Comparison of ENCODE assay signal across 21 cellular contexts in the genomic region with DNA sequence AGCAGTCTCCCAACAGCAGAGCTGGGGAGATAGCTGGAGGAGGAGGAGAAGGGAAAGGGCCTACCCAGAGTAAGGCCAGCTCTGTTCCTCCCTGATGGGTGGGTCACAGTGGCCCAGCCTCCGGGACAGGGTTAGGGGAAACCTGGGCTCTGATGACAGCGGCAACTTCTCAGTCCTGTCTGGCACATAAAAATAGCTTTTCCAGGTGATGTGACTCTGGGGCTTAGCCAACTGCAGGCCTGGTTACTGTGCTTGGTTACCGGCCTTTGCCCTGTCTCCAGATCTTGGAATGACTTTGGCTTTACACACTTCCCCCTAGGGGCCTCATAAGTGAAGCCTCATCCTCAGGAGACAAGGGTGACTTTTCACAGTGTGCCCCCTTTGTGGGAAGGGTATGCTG. TPM values are rescaled to one million over a fixed set of nuclear protein-coding genes. Genes with fewer than 3 reads are reported as not detected.
A peak's percentile ranks its signal among the peaks of the same experiment; 100 is the strongest.
DNase-seq lines count a peak whose midpoint lies in the region; ATAC-seq and TF ChIP-seq lines count a peak whose summit lies in the region.
"Had no signal": no experiment of that assay in that cellular context is flagged by ENCODE, and none has a peak within 500 bp of the region (broad histone marks: within the 10 kb centered on the region; RNA-seq: fewer than 3 reads in every experiment).

No MANE protein-coding gene starts in this region.

- 69 to 77% methylated on average over 3 of the region's 3 CpGs for WGBS in esophagus squamous epithelium, 2 donors
- WGBS in smooth muscle cell (ENCODE audit: low lambda C conversion rate): 87% methylated on average over 3 of the region's 3 CpGs

- TF ChIP-seq CTCF in PC-9 (conservative IDR thresholded peaks at IDR 0.05) (no peak), esophagus squamous epithelium (IDR thresholded peaks at IDR 0.05) (no peak), smooth muscle cell (IDR thresholded peaks at IDR 0.05; ENCODE audit: borderline replicate concordance, insufficient read depth, poor library complexity, severe bottlenecking) (no peak)

- peaks cover 37% of the 10 kb centered on the region for H3K4me1 ChIP-seq in PC-9 (replicated peaks; ENCODE audit: insufficient read depth)
- H3K4me1 ChIP-seq in esophagus squamous epithelium: peaks cover 0 to 20% (median 5%) of the 10 kb centered on the region in 3 donors
- H3K4me1 ChIP-seq in smooth muscle cell (ENCODE audit: low read depth): no peaks in the 10 kb centered on the region
- H3K4me1 ChIP-seq: body of pancreas, right lobe of liver, thyroid gland had no signal

- H3K36me3 ChIP-seq in PC-9 (ENCODE audit: low read depth) (no peaks in the 10 kb centered on the region), esophagus squamous epithelium (no peaks in the 10 kb centered on the region), smooth muscle cell (ENCODE audit: low read depth) (no peaks in the 10 kb centered on the region)
- H3K36me3 ChIP-seq: right lobe of liver, thyroid gland had no signal

- DNase-seq in ELF-1 (ENCODE audit: low read depth, low spot score): peak; percentile 19
- no peak for DNase-seq in PC-9
- DNase-seq in esophagus squamous epithelium (lab: John Stamatoyannopoulos, UW): no peak
- DNase-seq in smooth muscle cell (lab: John Stamatoyannopoulos, UW; ENCODE audit: unreplicated experiment): no peak
- DNase-seq in mesenteric fat pad (ENCODE audit: low spot score): no peak
- DNase-seq: activated B cell treated with CpG ODN at 0.5 μM for 24 hours; activated CD4-positive, alpha-beta T cell treated with anti-CD3 and anti-CD28 coated beads, Interleukin-2, amount 50 U/mL, for 4 hours; activated CD8-positive, alpha-beta memory T cell treated with anti-CD3 and anti-CD28 coated beads, Interleukin-2, amount 50 U/mL, for 4 hours; activated gamma-delta T cell; DMS79; endodermal cell; kidney glomerular epithelial cell; NCI-H524; posterior cingulate gyrus; right lobe of liver; thyroid gland had no signal

- H3K9me3 ChIP-seq in PC-9 (ENCODE audit: insufficient read depth, low read depth): no peaks in the 10 kb centered on the region
- H3K9me3 ChIP-seq in esophagus squamous epithelium: no peaks in the 10 kb centered on the region
- no peaks in the 10 kb centered on the region for H3K9me3 ChIP-seq in smooth muscle cell (replicated peaks; ENCODE audit: low read depth)
- H3K9me3 ChIP-seq: body of pancreas, right lobe of liver, thyroid gland had no signal

- intact Hi-C loops in PC-9 (cut with micrococcal nuclease; ENCODE audit: unreplicated experiment) (no loop called here), esophagus squamous epithelium (cut with DNase I) (no loop called here)

- H4K20me1 ChIP-seq in PC-9 (ENCODE audit: insufficient read depth): no peaks in the 10 kb centered on the region
- no peaks in the 10 kb centered on the region for H4K20me1 ChIP-seq in smooth muscle cell (ENCODE audit: low read depth)

- no peaks in the 10 kb centered on the region for H3K9me2 ChIP-seq in PC-9 (ENCODE audit: insufficient read depth)

- peak overlapping the region; percentile 50 for H2AFZ ChIP-seq in PC-9
- peak overlapping the region; percentile 33 for H2AFZ ChIP-seq in smooth muscle cell (ENCODE audit: low read depth)

- POLR2A ChIA-PET in PC-9 (lab: Charles Lee; ENCODE audit: unreplicated experiment): no interaction called here

- ATAC-seq in GM21390 (IDR thresholded peaks at IDR 0.05; ENCODE audit: unreplicated experiment) (no peak), HG02884 (IDR thresholded peaks at IDR 0.05; ENCODE audit: unreplicated experiment) (no peak), HG02885 (IDR thresholded peaks at IDR 0.05; ENCODE audit: poor library complexity, unreplicated experiment) (no peak)
- ATAC-seq: natural killer cell treated with Interleukin-12 subunit alpha and Interleukin-12 subunit beta and Interleukin-15 and Interleukin-18, amount 100 ng/mL, for 72 hours had no signal

- CTCF ChIA-PET in PC-9 (lab: Charles Lee): interaction anchor here (1.0 to 1.4 kb wide), 2 partner anchors 15 to 16 kb away, joined by 3 to 4 read pairs; no protein-coding TSS in a partner anchor

- no peak overlapping the region for H3K9ac ChIP-seq in smooth muscle cell (ENCODE audit: low read depth)

- H3K79me2 ChIP-seq in PC-9 (ENCODE audit: low read depth) (no peaks in the 10 kb centered on the region), smooth muscle cell (ENCODE audit: low read depth) (no peaks in the 10 kb centered on the region)

- peak overlapping the region; percentile 65 for H3K27ac ChIP-seq in PC-9
- peak overlapping the region; percentile 42 to 84 (median 76) for H3K27ac ChIP-seq in esophagus squamous epithelium
- H3K27ac ChIP-seq in smooth muscle cell (ENCODE audit: low read depth): no peak overlapping the region
- H3K27ac ChIP-seq: right lobe of liver, thyroid gland had no signal

- H3K4me2 ChIP-seq in PC-9: peak overlapping the region; percentile 45; the same call in 1 of the 2 replicates
- H3K4me2 ChIP-seq in smooth muscle cell: no peak overlapping the region

- no peak for TF ChIP-seq POLR2A in esophagus squamous epithelium (IDR thresholded peaks at IDR 0.05)

- H3K4me3 ChIP-seq in PC-9 (no peak overlapping the region), esophagus squamous epithelium (no peak overlapping the region), smooth muscle cell (no peak overlapping the region)
- H3K4me3 ChIP-seq: body of pancreas, right lobe of liver, thyroid gland had no signal

- no TSS peak for BruUV-seq in PC-9 (replicated peaks; lab: Mats Ljungman, UMichigan)

- H3F3A ChIP-seq in PC-9 (ENCODE audit: insufficient read depth, low read depth) (peaks cover 25% of the 10 kb centered on the region; the same call in 1 of the 2 replicates), smooth muscle cell (ENCODE audit: low read depth) (no peaks in the 10 kb centered on the region)

- H3K27me3 ChIP-seq in PC-9 (ENCODE audit: insufficient read depth, low read depth): no peaks in the 10 kb centered on the region
- no peaks in the 10 kb centered on the region for H3K27me3 ChIP-seq in esophagus squamous epithelium
- H3K27me3 ChIP-seq in smooth muscle cell (ENCODE audit: low read depth): no peaks in the 10 kb centered on the region
- H3K27me3 ChIP-seq: body of pancreas, right lobe of liver, thyroid gland had no signal

RNA-seq across cellular contexts. Expression of a gene that starts 11.9 kb away (rescaled TPM):
- total RNA-seq in PC-9 (2021) (22.8 and 30.3 TPM in 2 replicates), esophagus squamous epithelium (10 to 100 TPM; 17.6 to 53.0 (median 21.9) TPM), smooth muscle cell (37.5 and 45.1 TPM in 2 replicates), mesenteric fat pad (31.1 TPM)
- polyA plus RNA-seq in smooth muscle cell: 90.2 and 109 TPM in 2 replicates

RNA-seq across cellular contexts. Expression of a gene that starts 32.7 kb away (rescaled TPM):
- 39.2 and 41.9 TPM in 2 replicates for total RNA-seq in PC-9 (2021)
- 10 to 100 TPM; 20.2 to 26.6 (median 24.5) TPM for total RNA-seq in esophagus squamous epithelium
- 25.7 and 28.9 TPM in 2 replicates for total RNA-seq in smooth muscle cell
- polyA plus RNA-seq in smooth muscle cell: 11.9 and 13.1 TPM in 2 replicates
- 26.6 TPM for total RNA-seq in mesenteric fat pad

RNA-seq across cellular contexts. Expression of a gene that starts 34.0 kb away (rescaled TPM):
- total RNA-seq in PC-9 (2021) (119 and 123 TPM in 2 replicates), esophagus squamous epithelium (10 to 100 TPM; 30.2 to 53.7 (median 41.6) TPM), smooth muscle cell (48.4 and 56.0 TPM in 2 replicates), mesenteric fat pad (146 TPM)
- polyA plus RNA-seq in smooth muscle cell: 99.4 and 129 TPM in 2 replicates
